24 cellular contexts compared by ENCODE assay signal in genomic region chr7:105880571-105881330, GRCh38. TPM values are rescaled to one million over a fixed set of nuclear protein-coding genes. Genes with fewer than 3 reads are reported as not detected.
DNase-seq lines count a peak whose midpoint lies in the region; FAIRE-seq lines count a peak whose summit lies in the region.
"Had no signal": no experiment of that assay in that cellular context is flagged by ENCODE, and none has a peak within 500 bp of the region (broad histone marks: within the 10 kb centered on the region; RNA-seq: fewer than 3 reads in every experiment).

No MANE protein-coding gene starts in this region.

- no peak for FAIRE-seq in small intestine (lab: Jason Lieb, UNC)
- FAIRE-seq: G401.6, islet of Langerhans had no signal

- H3K4me3 ChIP-seq in small intestine (ENCODE audit: low read depth in 1 of 2, low read length in 2 of 2) = no peak overlapping the region
- H3K4me3 ChIP-seq: BLaER1 treated with 17β-estradiol and CSF1 and Interleukin-3, amounts not matched to agents 10 nM and 100 nM had no signal

- H3K27me3 ChIP-seq in small intestine (ENCODE audit: control insufficient read depth in 2 of 2, insufficient read depth in 2 of 2, low read length in 2 of 2) = no peaks in the 10 kb centered on the region

- no peak overlapping the region for H3K27ac ChIP-seq in small intestine (ENCODE audit: low read depth in 1 of 2, low read length in 1 of 2)
- H3K27ac ChIP-seq: 22Rv1; BLaER1 treated with 17β-estradiol and CSF1 and Interleukin-3, amounts not matched to agents 10 nM and 100 nM; parathyroid adenoma had no signal

- DNase-seq in DMS 273 (lab: John Stamatoyannopoulos, UW; ENCODE audit: unreplicated experiment) (peak; percentile 43), DMS 273 treated with DMSO at 0.1 percent for 48 hours (lab: John Stamatoyannopoulos, UW) (no peak), NCI-H2171 treated with DMSO at 0.1 percent for 48 hours (lab: John Stamatoyannopoulos, UW) (peak; percentile 51), cerebellar cortex (ENCODE audit: low spot score) (peak; percentile 44), small intestine (peak; percentile 20), SKM-1 treated with dmso at 0.1 percent for 144 hours (lab: John Stamatoyannopoulos, UW; ENCODE audit: unreplicated experiment) (no peak), NCI-H1105 treated with DMSO at 0.1 percent for 48 hours (lab: John Stamatoyannopoulos, UW) (no peak)
- DNase-seq in activated CD4-positive, alpha-beta T cell treated with anti-CD3 and anti-CD28 coated beads, Interleukin-2, amount 50 U/mL, for 48 hours = no peak
- DNase-seq: activated CD8-positive, alpha-beta T cell treated with anti-CD3 and anti-CD28 coated beads, Interleukin-2, amount 10 ng/mL, durations not matched to agents 7 days and 5 days; activated naive CD4-positive, alpha-beta T cell treated with anti-CD3 and anti-CD28 coated beads for 36 hours; amniotic stem cell; COR-L47; HCEC 1CT; head of caudate nucleus; Karpas-422; mesendoderm; NCI-H1436 treated with DMSO at 0.1 percent for 48 hours; NCI-H2227 treated with DMSO at 0.1 percent for 48 hours; stimulated activated CD4-positive, alpha-beta T cell treated with anti-CD3 and anti-CD28 coated beads, Interleukin-4, amount 100 ng/mL, for 1 hour had no signal

- no peaks in the 10 kb centered on the region for H3K36me3 ChIP-seq in small intestine (ENCODE audit: control insufficient read depth in 2 of 2, insufficient read depth in 2 of 2, low read length in 2 of 2)
- H3K36me3 ChIP-seq: BLaER1 treated with 17β-estradiol and CSF1 and Interleukin-3, amounts not matched to agents 10 nM and 100 nM had no signal

- 56 to 75% (median 57%) methylated on average over 6 of the region's 6 CpGs for WGBS in small intestine, 3 donors

- no peaks in the 10 kb centered on the region for H3K9me3 ChIP-seq in small intestine (ENCODE audit: control insufficient read depth, low read depth)

- peaks cover 3 to 6% of the 10 kb centered on the region in 2 donors for H3K4me1 ChIP-seq in small intestine (ENCODE audit: control insufficient read depth in 2 of 2, insufficient read depth in 1 of 2, low read depth in 1 of 2, low read length in 1 of 2)
- H3K4me1 ChIP-seq: parathyroid adenoma had no signal

RNA-seq across cellular contexts. Expression of gene ATXN7L1, which starts 4.4 kb away (rescaled TPM):
- polyA plus RNA-seq in small intestine = 10 to 100 TPM in 2 of 3 donors, 1 to 10 TPM in 1; 9.7 to 50.8 (median 30.3) TPM

Comparison
In these comparisons a context has a peak if more than half of its experiments do, and no peak if none do; other contexts are left out.
1. DNase-seq: peak in DMS 273 (single experiment), NCI-H2171 treated with DMSO at 0.1 percent for 48 hours (single experiment), cerebellar cortex (single experiment) and small intestine (single experiment); none in DMS 273 treated with DMSO at 0.1 percent for 48 hours (single experiment), SKM-1 treated with dmso at 0.1 percent for 144 hours (single experiment), NCI-H1105 treated with DMSO at 0.1 percent for 48 hours (single experiment) and activated CD4-positive, alpha-beta T cell treated with anti-CD3 and anti-CD28 coated beads, Interleukin-2, amount 50 U/mL, for 48 hours (0 of 2).